Comparison of ENCODE assay signal across 9 cellular contexts in genomic region chr1:152870831-152871730, GRCh38. TPM values are rescaled to one million over a fixed set of nuclear protein-coding genes. Genes with fewer than 3 reads are reported as not detected.
DNase-seq lines count a peak whose midpoint lies in the region; ATAC-seq and TF ChIP-seq lines count a peak whose summit lies in the region.
"Had no signal": no experiment of that assay in that cellular context is flagged by ENCODE, and none has a peak within 500 bp of the region (broad histone marks: within the 10 kb centered on the region; RNA-seq: fewer than 3 reads in every experiment).

No MANE protein-coding gene starts in this region.

- ATAC-seq in GM19455 (IDR thresholded peaks at IDR 0.05; ENCODE audit: unreplicated experiment) (peak; percentile 32), GM21737 (IDR thresholded peaks at IDR 0.05; ENCODE audit: unreplicated experiment) (no peak), HG02678 (IDR thresholded peaks at IDR 0.05; ENCODE audit: unreplicated experiment) (no peak), HG03378 (IDR thresholded peaks at IDR 0.05; ENCODE audit: unreplicated experiment) (no peak)

- peak; percentile 41 for DNase-seq in AG10803 (ENCODE audit: low read depth)
- peak; percentile 21 for DNase-seq in RKO (ENCODE audit: low spot score)
- DNase-seq in glutamatergic neuron = peak; percentile 32
- no peak for DNase-seq in T-helper 1 cell
- DNase-seq: aorta had no signal

- no peaks in the 10 kb centered on the region for H3K36me3 Mint-ChIP-seq in glutamatergic neuron (ENCODE audit: unreplicated experiment)

- H3K4me3 ChIP-seq in AG10803 (ENCODE audit: low read length) = no peak overlapping the region

- no peaks in the 10 kb centered on the region for H3K4me1 Mint-ChIP-seq in glutamatergic neuron (ENCODE audit: low read depth, unreplicated experiment)

- no peak overlapping the region for H3K27ac Mint-ChIP-seq in glutamatergic neuron (ENCODE audit: unreplicated experiment)

- peaks cover 2% of the 10 kb centered on the region for H3K27me3 Mint-ChIP-seq in glutamatergic neuron (ENCODE audit: unreplicated experiment)

- H3K9me3 Mint-ChIP-seq in glutamatergic neuron (ENCODE audit: unreplicated experiment) = no peaks in the 10 kb centered on the region

- TF ChIP-seq CTCF in AG10803 (conservative IDR thresholded peaks at IDR 0.05; ENCODE audit: low read length) (peak; percentile 64), glutamatergic neuron (IDR thresholded peaks at IDR 0.05; ENCODE audit: partially characterized antibody, unreplicated experiment) (peak; percentile 64)

- no peak overlapping the region for H3K4me3 Mint-ChIP-seq in glutamatergic neuron (ENCODE audit: unreplicated experiment)

RNA-seq across cellular contexts. Expression of gene SMCP, which starts 7.0 kb away (rescaled TPM):
- total RNA-seq in glutamatergic neuron (ENCODE audit: unreplicated experiment) = not detected
- total RNA-seq: aorta had no signal

RNA-seq across cellular contexts. Expression of gene LCE7A, which starts 11.3 kb away (rescaled TPM):
- not detected for total RNA-seq in glutamatergic neuron (ENCODE audit: unreplicated experiment)
- total RNA-seq: aorta had no signal

RNA-seq across cellular contexts. Expression of gene LCE6A, which starts 28.4 kb away (rescaled TPM):
- total RNA-seq in glutamatergic neuron (ENCODE audit: unreplicated experiment) = not detected
- total RNA-seq: aorta had no signal

RNA-seq across cellular contexts. Expression of gene IVL, which starts 37.3 kb away (rescaled TPM):
- total RNA-seq in glutamatergic neuron (ENCODE audit: unreplicated experiment) = not detected
- total RNA-seq: aorta had no signal

RNA-seq across cellular contexts. Expression of gene LCE1A, which starts 43.8 kb away (rescaled TPM):
- total RNA-seq in glutamatergic neuron (ENCODE audit: unreplicated experiment) = not detected
- total RNA-seq: aorta had no signal

Comparison
In these comparisons a context has a peak if more than half of its experiments do, and no peak if none do; other contexts are left out.
1. DNase-seq: peak in AG10803 (single experiment), RKO (single experiment) and glutamatergic neuron (single experiment); none in T-helper 1 cell (0 of 5).